Comparison of ENCODE assay signal across 13 cellular contexts in genomic region chr2:240392084-240392947, GRCh38. TPM values are rescaled to one million over a fixed set of nuclear protein-coding genes. Genes with fewer than 3 reads are reported as not detected.
DNase-seq lines count a peak whose midpoint lies in the region; ATAC-seq and TF ChIP-seq lines count a peak whose summit lies in the region.
"Had no signal": no experiment of that assay in that cellular context is flagged by ENCODE, and none has a peak within 500 bp of the region (broad histone marks: within the 10 kb centered on the region; RNA-seq: fewer than 3 reads in every experiment).

No MANE protein-coding gene starts in this region.

- no peaks in the 10 kb centered on the region for H4K20me1 ChIP-seq in smooth muscle cell (ENCODE audit: low read depth)

- H3K27me3 Mint-ChIP-seq in activated naive CD4-positive, alpha-beta T cell treated with anti-CD3 and anti-CD28 coated beads, Interleukin-2, amount 10 ng/mL, durations not matched to agents 7 days and 5 days: peaks cover 3% of the 10 kb centered on the region
- H3K27me3 Mint-ChIP-seq in WTC11 (ENCODE audit: low read depth): no peaks in the 10 kb centered on the region
- H3K27me3 Mint-ChIP-seq: B cell had no signal

- POLR2A ChIA-PET in WTC11 (lab: Charles Lee): no interaction called here

- no peaks in the 10 kb centered on the region for H3K36me3 ChIP-seq in right lobe of liver
- H3K36me3 ChIP-seq in transverse colon: no peaks in the 10 kb centered on the region
- H3K36me3 ChIP-seq in smooth muscle cell (ENCODE audit: low read depth): no peaks in the 10 kb centered on the region
- H3K36me3 ChIP-seq: ascending aorta had no signal

- H3K27me3 ChIP-seq in right lobe of liver (no peaks in the 10 kb centered on the region), transverse colon (no peaks in the 10 kb centered on the region), smooth muscle cell (ENCODE audit: low read depth) (no peaks in the 10 kb centered on the region)
- H3K27me3 ChIP-seq: ascending aorta had no signal

- intact Hi-C loops in right lobe of liver (cut with DNase I): no loop called here
- intact Hi-C loops in transverse colon (cut with DNase I; ENCODE audit: low total_unique reads): no loop called here

- TF ChIP-seq POLR2A in right lobe of liver (IDR thresholded peaks at IDR 0.05) (no peak), transverse colon (IDR thresholded peaks at IDR 0.05) (no peak)

- no peaks in the 10 kb centered on the region for H3K79me2 ChIP-seq in smooth muscle cell (ENCODE audit: low read depth)

- in situ Hi-C loops in transverse colon (cut with MboI; ENCODE audit: low pct_ligation_motif_present in 1 of 4, low pct_unique_long_range_greater_than_20kb in 1 of 4, low sequenced_read_pairs in 3 of 4): no loop called here

- H3K9me3 ChIP-seq in right lobe of liver (no peaks in the 10 kb centered on the region), transverse colon (no peaks in the 10 kb centered on the region), smooth muscle cell (replicated peaks; ENCODE audit: low read depth) (no peaks in the 10 kb centered on the region)
- H3K9me3 ChIP-seq: ascending aorta had no signal

- no peak for ATAC-seq in activated naive CD4-positive, alpha-beta T cell treated with anti-CD3 and anti-CD28 coated beads, Interleukin-2, amount 50 U/mL, for 72 hours
- ATAC-seq in WTC11 (peak; percentile 43), right lobe of liver (no peak), GM21367 (IDR thresholded peaks at IDR 0.05; ENCODE audit: unreplicated experiment) (no peak)

- no peak for TF ChIP-seq CTCF in WTC11 (IDR thresholded peaks at IDR 0.05)
- no peak for TF ChIP-seq CTCF in right lobe of liver (IDR thresholded peaks at IDR 0.05)
- TF ChIP-seq CTCF in transverse colon (IDR thresholded peaks at IDR 0.05): no peak
- no peak for TF ChIP-seq CTCF in smooth muscle cell (IDR thresholded peaks at IDR 0.05; ENCODE audit: borderline replicate concordance, insufficient read depth, poor library complexity, severe bottlenecking)

- peaks cover 10% of the 10 kb centered on the region for H3K4me1 Mint-ChIP-seq in activated naive CD4-positive, alpha-beta T cell treated with anti-CD3 and anti-CD28 coated beads, Interleukin-2, amount 10 ng/mL, durations not matched to agents 7 days and 5 days
- H3K4me1 Mint-ChIP-seq in WTC11: peaks cover 4% of the 10 kb centered on the region; the same call in 1 of the 2 replicates
- H3K4me1 Mint-ChIP-seq: B cell had no signal

- no peak overlapping the region for H3K4me3 Mint-ChIP-seq in activated naive CD4-positive, alpha-beta T cell treated with anti-CD3 and anti-CD28 coated beads, Interleukin-2, amount 10 ng/mL, durations not matched to agents 7 days and 5 days
- no peak overlapping the region for H3K4me3 Mint-ChIP-seq in WTC11
- H3K4me3 Mint-ChIP-seq: B cell had no signal

- H3K4me2 ChIP-seq in smooth muscle cell: no peak overlapping the region

- CTCF ChIA-PET in activated naive CD4-positive, alpha-beta T cell treated with anti-CD3 and anti-CD28 coated beads, Interleukin-2, amount 10 ng/mL, durations not matched to agents 7 days and 5 days (lab: Charles Lee): no interaction called here
- CTCF ChIA-PET in WTC11 (lab: Charles Lee): no interaction called here

- H3K9me3 Mint-ChIP-seq in activated naive CD4-positive, alpha-beta T cell treated with anti-CD3 and anti-CD28 coated beads, Interleukin-2, amount 10 ng/mL, durations not matched to agents 7 days and 5 days: no peaks in the 10 kb centered on the region
- no peaks in the 10 kb centered on the region for H3K9me3 Mint-ChIP-seq in activated naive CD4-positive, alpha-beta T cell treated with anti-CD3 and anti-CD28 coated beads, Interleukin-2, amount 50 U/mL, for 72 hours
- H3K9me3 Mint-ChIP-seq in WTC11: no peaks in the 10 kb centered on the region

- H3K4me1 ChIP-seq in right lobe of liver: no peaks in the 10 kb centered on the region
- H3K4me1 ChIP-seq in transverse colon: peaks cover 0 to 4% (median 0%) of the 10 kb centered on the region in 4 donors
- H3K4me1 ChIP-seq in smooth muscle cell (ENCODE audit: low read depth): no peaks in the 10 kb centered on the region

- DNase-seq in activated naive CD4-positive, alpha-beta T cell treated with anti-CD3 and anti-CD28 coated beads, Interleukin-2, amount 10 ng/mL, durations not matched to agents 7 days and 5 days: peak; percentile 45
- no peak for DNase-seq in activated naive CD4-positive, alpha-beta T cell treated with anti-CD3 and anti-CD28 coated beads, Interleukin-2, amount 50 U/mL, for 72 hours (ENCODE audit: low spot score in 2 of 2)
- DNase-seq in WTC11 (ENCODE audit: low spot score): peak; percentile 7
- peak; percentile 17 to 53 (median 33) for DNase-seq in right lobe of liver
- peak; percentile 6 for DNase-seq in transverse colon
- no peak for DNase-seq in DMS153 treated with DMSO at 0.1 percent for 48 hours (lab: John Stamatoyannopoulos, UW; ENCODE audit: unreplicated experiment)
- DNase-seq in smooth muscle cell (lab: John Stamatoyannopoulos, UW; ENCODE audit: unreplicated experiment): no peak
- DNase-seq: activated CD4-positive, alpha-beta T cell treated with anti-CD3 and anti-CD28 coated beads for 1 hour; NCI-H510A treated with DMSO at 0.1 percent for 48 hours had no signal

- no peak for TF ChIP-seq EP300 in transverse colon (IDR thresholded peaks at IDR 0.05; ENCODE audit: low read depth)

- 47% methylated on average over 4 of the region's 31 CpGs for WGBS in right lobe of liver (ENCODE audit: insufficient coverage, low coverage, low lambda C conversion rate, missing lambda C conversion rate)
- WGBS in transverse colon (ENCODE audit: low coverage in 1 of 2), 2 donors: 75% methylated on average over 30 of the region's 31 CpGs; no CpG with 5 or more reads in 1 of the 2 donors
- WGBS in smooth muscle cell (ENCODE audit: low lambda C conversion rate): 84% methylated on average over 31 of the region's 31 CpGs

- H3K4me3 ChIP-seq in right lobe of liver (no peak overlapping the region), transverse colon (no peak overlapping the region), smooth muscle cell (no peak overlapping the region)
- H3K4me3 ChIP-seq: ascending aorta had no signal

- peak overlapping the region; percentile 35 for H3K27ac Mint-ChIP-seq in activated naive CD4-positive, alpha-beta T cell treated with anti-CD3 and anti-CD28 coated beads, Interleukin-2, amount 10 ng/mL, durations not matched to agents 7 days and 5 days
- H3K27ac Mint-ChIP-seq in activated naive CD4-positive, alpha-beta T cell treated with anti-CD3 and anti-CD28 coated beads, Interleukin-2, amount 50 U/mL, for 72 hours: peak overlapping the region in 1 of 2 donors; percentile 70
- H3K27ac Mint-ChIP-seq in WTC11: no peak overlapping the region
- H3K27ac Mint-ChIP-seq: B cell had no signal

- no peaks in the 10 kb centered on the region for H3K36me3 Mint-ChIP-seq in activated naive CD4-positive, alpha-beta T cell treated with anti-CD3 and anti-CD28 coated beads, Interleukin-2, amount 10 ng/mL, durations not matched to agents 7 days and 5 days
- no peaks in the 10 kb centered on the region for H3K36me3 Mint-ChIP-seq in activated naive CD4-positive, alpha-beta T cell treated with anti-CD3 and anti-CD28 coated beads, Interleukin-2, amount 50 U/mL, for 72 hours
- no peaks in the 10 kb centered on the region for H3K36me3 Mint-ChIP-seq in WTC11

- H3F3A ChIP-seq in smooth muscle cell (ENCODE audit: low read depth): no peaks in the 10 kb centered on the region

- no peak overlapping the region for H2AFZ ChIP-seq in smooth muscle cell (ENCODE audit: low read depth)

- H3K27ac ChIP-seq in right lobe of liver: no peak overlapping the region
- H3K27ac ChIP-seq in transverse colon: no peak overlapping the region
- H3K27ac ChIP-seq in smooth muscle cell (ENCODE audit: low read depth): no peak overlapping the region
- H3K27ac ChIP-seq: ascending aorta, epithelial cell of prostate had no signal

- H3K9ac ChIP-seq in smooth muscle cell (ENCODE audit: low read depth): no peak overlapping the region

TF ChIP-seq in WTC11, 78 proteins besides CTCF, POLR2A, EP300 and RAD21:
- TF ChIP-seq ATF1 (CRISPR knock-in tag; IDR thresholded peaks at IDR 0.05): no peak
- no peak for TF ChIP-seq ZBTB43 (CRISPR knock-in tag; IDR thresholded peaks at IDR 0.05)
TF ChIP-seq in WTC11: peak in this region for 0.

RNA-seq across cellular contexts. Expression of gene GPC1, which starts 43.1 kb away (rescaled TPM):
- 1 to 10 TPM; 1.6 to 5.5 TPM for total RNA-seq in activated naive CD4-positive, alpha-beta T cell treated with anti-CD3 and anti-CD28 coated beads, Interleukin-2, amount 50 U/mL, for 72 hours
- total RNA-seq in WTC11 (2021): 37.2 to 41.5 TPM (median 40.4 TPM) in 3 replicates
- 10 to 100 TPM; 20.7 to 44.5 (median 27.8) TPM for total RNA-seq in right lobe of liver
- 10 to 100 TPM; 10.4 to 31.8 (median 18.0) TPM for total RNA-seq in transverse colon
- 86.4 and 88.9 TPM in 2 replicates for total RNA-seq in smooth muscle cell
- polyA plus RNA-seq in smooth muscle cell: 221 and 236 TPM in 2 replicates

Comparison
In these comparisons a context has a peak if more than half of its experiments do, and no peak if none do; other contexts are left out.
1. DNase-seq: peak in activated naive CD4-positive, alpha-beta T cell treated with anti-CD3 and anti-CD28 coated beads, Interleukin-2, amount 10 ng/mL, durations not matched to agents 7 days and 5 days (single experiment), WTC11 (single experiment), right lobe of liver (3 of 3) and transverse colon (single experiment); none in activated naive CD4-positive, alpha-beta T cell treated with anti-CD3 and anti-CD28 coated beads, Interleukin-2, amount 50 U/mL, for 72 hours (0 of 2), DMS153 treated with DMSO at 0.1 percent for 48 hours (single experiment) and smooth muscle cell (single experiment).